2 cellular contexts compared by ENCODE assay signal in the genomic region with DNA sequence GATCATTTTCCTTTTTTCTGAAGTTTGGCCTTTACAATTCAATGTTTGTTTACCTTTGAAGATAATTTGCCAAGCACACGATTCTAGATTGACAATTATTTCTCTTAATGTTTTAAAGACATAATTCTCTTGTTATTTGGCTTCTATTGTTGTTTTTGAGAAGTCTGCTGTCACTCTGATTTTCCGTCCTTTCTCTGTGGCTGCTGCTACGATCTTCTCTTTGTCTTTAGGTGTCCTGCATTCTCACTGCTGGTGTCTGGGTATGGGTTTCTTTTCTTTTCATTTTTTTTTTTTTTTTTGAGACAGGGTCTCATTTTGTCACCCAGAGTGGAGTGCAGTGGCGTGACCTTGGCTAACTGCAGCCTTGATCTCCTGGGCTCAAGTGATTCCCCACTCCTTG.
A peak's percentile ranks its signal among the peaks of the same experiment; 100 is the strongest.
TF ChIP-seq lines count a peak whose summit lies in the region.

No MANE protein-coding gene starts in this region.

TF ChIP-seq in HepG2, 621 proteins besides CTCF, POLR2A, EP300 and RAD21:
- TF ChIP-seq ZNF367 (CRISPR knock-in tag; IDR thresholded peaks at IDR 0.05; ENCODE audit: borderline replicate concordance) (no peak), ZNF317 (CRISPR knock-in tag; IDR thresholded peaks at IDR 0.05) (peak; percentile 65; the same call in 1 of the 2 replicates)
TF ChIP-seq in HepG2: peak in this region for 1.

TF ChIP-seq in K562, 482 proteins besides CTCF, POLR2A, EP300 and RAD21:
- TF ChIP-seq, protein P1, sequence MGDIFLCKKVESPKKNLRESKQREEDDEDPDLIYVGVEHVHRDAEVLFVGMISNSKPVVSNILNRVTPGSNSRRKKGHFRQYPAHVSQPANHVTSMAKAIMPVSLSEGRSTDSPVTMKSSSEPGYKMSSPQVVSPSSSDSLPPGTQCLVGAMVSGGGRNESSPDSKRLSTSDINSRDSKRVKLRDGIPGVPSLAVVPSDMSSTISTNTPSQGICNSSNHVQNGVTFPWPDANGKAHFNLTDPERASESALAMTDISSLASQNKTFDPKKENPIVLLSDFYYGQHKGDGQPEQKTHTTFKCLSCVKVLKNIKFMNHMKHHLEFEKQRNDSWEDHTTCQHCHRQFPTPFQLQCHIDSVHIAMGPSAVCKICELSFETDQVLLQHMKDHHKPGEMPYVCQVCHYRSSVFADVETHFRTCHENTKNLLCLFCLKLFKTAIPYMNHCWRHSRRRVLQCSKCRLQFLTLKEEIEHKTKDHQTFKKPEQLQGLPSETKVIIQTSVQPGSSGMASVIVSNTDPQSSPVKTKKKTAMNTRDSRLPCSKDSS (IDR thresholded peaks at IDR 0.05; ENCODE audit: low read depth, partially characterized antibody) = peak; percentile 81
- TF ChIP-seq HOXB6 (CRISPR knock-in tag; IDR thresholded peaks at IDR 0.05; ENCODE audit: borderline replicate concordance) (no peak), TRIM28 (IDR thresholded peaks at IDR 0.05) (peak; percentile 79; the same call in 1 of the 2 replicates), CBX5 (IDR thresholded peaks at IDR 0.05; ENCODE audit: borderline replicate concordance, low read depth) (peak; percentile 66; the same call in 1 of the 2 replicates), RBM14 (IDR thresholded peaks at IDR 0.05; ENCODE audit: borderline replicate concordance, insufficient read depth, low read depth, low read length) (no peak), TRIM24 (IDR thresholded peaks at IDR 0.05) (peak; percentile 23 to 47; a peak in 2 of 4 replicates), CBX3 (IDR thresholded peaks at IDR 0.05; ENCODE audit: borderline replicate concordance in 1 of 2, low read length in 2 of 2) (peak in 1 of 2 experiments; percentile 93; a peak in 2 of 3 replicates)
- TF ChIP-seq, protein P2, sequence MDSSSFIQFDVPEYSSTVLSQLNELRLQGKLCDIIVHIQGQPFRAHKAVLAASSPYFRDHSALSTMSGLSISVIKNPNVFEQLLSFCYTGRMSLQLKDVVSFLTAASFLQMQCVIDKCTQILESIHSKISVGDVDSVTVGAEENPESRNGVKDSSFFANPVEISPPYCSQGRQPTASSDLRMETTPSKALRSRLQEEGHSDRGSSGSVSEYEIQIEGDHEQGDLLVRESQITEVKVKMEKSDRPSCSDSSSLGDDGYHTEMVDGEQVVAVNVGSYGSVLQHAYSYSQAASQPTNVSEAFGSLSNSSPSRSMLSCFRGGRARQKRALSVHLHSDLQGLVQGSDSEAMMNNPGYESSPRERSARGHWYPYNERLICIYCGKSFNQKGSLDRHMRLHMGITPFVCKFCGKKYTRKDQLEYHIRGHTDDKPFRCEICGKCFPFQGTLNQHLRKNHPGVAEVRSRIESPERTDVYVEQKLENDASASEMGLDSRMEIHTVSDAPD (CRISPR knock-in tag; IDR thresholded peaks at IDR 0.05) = no peak
